ENCODE assay signal across 16 cellular contexts in genomic region chr1:41927118-41927517, GRCh38. TPM values are rescaled to one million over a fixed set of nuclear protein-coding genes. Genes with fewer than 3 reads are reported as not detected.
DNase-seq lines count a peak whose midpoint lies in the region; ATAC-seq and TF ChIP-seq lines count a peak whose summit lies in the region.
"Had no signal": no experiment of that assay in that cellular context is flagged by ENCODE, and none has a peak within 500 bp of the region (broad histone marks: within the 10 kb centered on the region; RNA-seq: fewer than 3 reads in every experiment).

No MANE protein-coding gene starts in this region.

- H3K36me3 Mint-ChIP-seq in activated CD4-positive, alpha-beta T cell treated with anti-CD3 and anti-CD28 coated beads, Interleukin-2, amount 10 ng/mL, durations not matched to agents 24 days and 14 days (ENCODE audit: low read depth) = no peaks in the 10 kb centered on the region
- H3K36me3 Mint-ChIP-seq in activated CD4-positive, alpha-beta T cell treated with anti-CD3 and anti-CD28 coated beads for 36 hours (ENCODE audit: low read depth) = no peaks in the 10 kb centered on the region
- no peaks in the 10 kb centered on the region for H3K36me3 Mint-ChIP-seq in T-helper 17 cell (ENCODE audit: low read depth)
- H3K36me3 Mint-ChIP-seq: CD14-positive monocyte, T-cell had no signal

- intact Hi-C loops in activated CD4-positive, alpha-beta T cell treated with anti-CD3 and anti-CD28 coated beads, Interleukin-2, amount 10 ng/mL, durations not matched to agents 24 days and 14 days (cut with micrococcal nuclease) = no loop called here
- intact Hi-C loops in activated CD4-positive, alpha-beta T cell treated with anti-CD3 and anti-CD28 coated beads for 36 hours (cut with DNase I, micrococcal nuclease) = no loop called here

- H3K27ac Mint-ChIP-seq in activated CD4-positive, alpha-beta T cell treated with anti-CD3 and anti-CD28 coated beads, Interleukin-2, amount 10 ng/mL, durations not matched to agents 24 days and 14 days = no peak overlapping the region
- H3K27ac Mint-ChIP-seq in activated CD4-positive, alpha-beta T cell treated with anti-CD3 and anti-CD28 coated beads for 36 hours = no peak overlapping the region
- H3K27ac Mint-ChIP-seq in T-helper 17 cell = peak overlapping the region; percentile 21
- H3K27ac Mint-ChIP-seq: CD14-positive monocyte, T-cell had no signal

- H3K36me3 ChIP-seq in BE2C = no peaks in the 10 kb centered on the region

- peaks cover 4% of the 10 kb centered on the region for H3K9me3 Mint-ChIP-seq in activated CD4-positive, alpha-beta T cell treated with anti-CD3 and anti-CD28 coated beads, Interleukin-2, amount 10 ng/mL, durations not matched to agents 24 days and 14 days
- H3K9me3 Mint-ChIP-seq in activated CD4-positive, alpha-beta T cell treated with anti-CD3 and anti-CD28 coated beads for 36 hours (ENCODE audit: low read depth) = peaks cover 2% of the 10 kb centered on the region

- no peaks in the 10 kb centered on the region for H3K4me1 Mint-ChIP-seq in activated CD4-positive, alpha-beta T cell treated with anti-CD3 and anti-CD28 coated beads, Interleukin-2, amount 10 ng/mL, durations not matched to agents 24 days and 14 days
- H3K4me1 Mint-ChIP-seq in activated CD4-positive, alpha-beta T cell treated with anti-CD3 and anti-CD28 coated beads for 36 hours = peaks cover 3% of the 10 kb centered on the region
- H3K4me1 Mint-ChIP-seq in T-helper 17 cell = peaks cover 8% of the 10 kb centered on the region
- H3K4me1 Mint-ChIP-seq: CD14-positive monocyte had no signal

- H3K4me3 ChIP-seq in BE2C (ENCODE audit: low read depth, low read length) = no peak overlapping the region
- H3K4me3 ChIP-seq: GM23248, PC-9 had no signal

- CTCF ChIA-PET in activated CD4-positive, alpha-beta T cell treated with anti-CD3 and anti-CD28 coated beads for 36 hours (lab: Charles Lee) = interaction anchor here (0.6 to 1.3 kb wide), 3 partner anchors 11 to 643 kb away, joined by 3 to 5 read pairs (median 4); no protein-coding TSS in a partner anchor

- ATAC-seq in activated CD4-positive, alpha-beta T cell treated with anti-CD3 and anti-CD28 coated beads for 36 hours = no peak
- ATAC-seq in T-helper 17 cell = no peak
- ATAC-seq in GM21576 (IDR thresholded peaks at IDR 0.05; ENCODE audit: unreplicated experiment) = no peak
- ATAC-seq: T-cell had no signal

- H3K4me3 Mint-ChIP-seq in activated CD4-positive, alpha-beta T cell treated with anti-CD3 and anti-CD28 coated beads, Interleukin-2, amount 10 ng/mL, durations not matched to agents 24 days and 14 days = no peak overlapping the region
- H3K4me3 Mint-ChIP-seq in activated CD4-positive, alpha-beta T cell treated with anti-CD3 and anti-CD28 coated beads for 36 hours = no peak overlapping the region
- no peak overlapping the region for H3K4me3 Mint-ChIP-seq in T-helper 17 cell
- H3K4me3 Mint-ChIP-seq: CD14-positive monocyte, T-cell had no signal

- no peaks in the 10 kb centered on the region for H3K4me1 ChIP-seq in BE2C
- H3K4me1 ChIP-seq: Caco-2 had no signal

- no peaks in the 10 kb centered on the region for H3K9me3 ChIP-seq in T-helper 17 cell (ENCODE audit: control insufficient read depth, low read length, poor library complexity, severe bottlenecking)
- H3K9me3 ChIP-seq in BE2C = no peaks in the 10 kb centered on the region
- H3K9me3 ChIP-seq: Caco-2 had no signal

- no peaks in the 10 kb centered on the region for H3K27me3 ChIP-seq in BE2C

- DNase-seq in activated CD4-positive, alpha-beta T cell treated with anti-CD3 and anti-CD28 coated beads, Interleukin-2, amount 10 ng/mL, durations not matched to agents 24 days and 14 days = peak; percentile 50
- no peak for DNase-seq in activated CD4-positive, alpha-beta T cell treated with anti-CD3 and anti-CD28 coated beads for 36 hours
- peak; percentile 99 for DNase-seq in NCI-H748 (lab: John Stamatoyannopoulos, UW; ENCODE audit: unreplicated experiment)
- no peak for DNase-seq in T-helper 17 cell
- no peak for DNase-seq in OCI-M1 (lab: John Stamatoyannopoulos, UW)
- DNase-seq in BE2C = no peak
- no peak for DNase-seq in activated naive CD4-positive, alpha-beta T cell treated with Interleukin-2 at 50 U/mL for 16 hours
- DNase-seq: Caco-2, GM23248, HCEC 1CT, NCI-H2227 treated with DMSO at 0.1 percent for 48 hours, NCI-H524 treated with DMSO at 0.1 percent for 48 hours, PC-9, T-cell had no signal

- POLR2A ChIA-PET in activated CD4-positive, alpha-beta T cell treated with anti-CD3 and anti-CD28 coated beads for 36 hours (lab: Charles Lee) = no interaction called here

- TF ChIP-seq CTCF in BE2C (IDR thresholded peaks at IDR 0.05; ENCODE audit: low read depth, low read length) = no peak

- H3K27me3 Mint-ChIP-seq in activated CD4-positive, alpha-beta T cell treated with anti-CD3 and anti-CD28 coated beads, Interleukin-2, amount 10 ng/mL, durations not matched to agents 24 days and 14 days = peaks cover 32% of the 10 kb centered on the region
- no peaks in the 10 kb centered on the region for H3K27me3 Mint-ChIP-seq in activated CD4-positive, alpha-beta T cell treated with anti-CD3 and anti-CD28 coated beads for 36 hours
- H3K27me3 Mint-ChIP-seq in T-helper 17 cell = no peaks in the 10 kb centered on the region
- H3K27me3 Mint-ChIP-seq: T-cell had no signal

RNA-seq across cellular contexts. Expression of gene HIVEP3, which starts 8.4 kb away (rescaled TPM):
- 70.5 and 73.9 TPM in 2 replicates for total RNA-seq in activated CD4-positive, alpha-beta T cell treated with anti-CD3 and anti-CD28 coated beads, Interleukin-2, amount 10 ng/mL, durations not matched to agents 24 days and 14 days
- total RNA-seq in activated CD4-positive, alpha-beta T cell treated with anti-CD3 and anti-CD28 coated beads for 36 hours = 10 to 100 TPM; 29.4 to 39.6 TPM
- total RNA-seq in T-helper 17 cell = 10 to 100 TPM; 11.1 to 13.9 TPM
- polyA plus RNA-seq in BE2C (2012; ENCODE audit: insufficient read depth, insufficient read length, low read depth) = 3.3 TPM

Comparison
In these comparisons a context has a peak if more than half of its experiments do, and no peak if none do; other contexts are left out.
1. DNase-seq: peak in activated CD4-positive, alpha-beta T cell treated with anti-CD3 and anti-CD28 coated beads, Interleukin-2, amount 10 ng/mL, durations not matched to agents 24 days and 14 days (single experiment) and NCI-H748 (single experiment); none in activated CD4-positive, alpha-beta T cell treated with anti-CD3 and anti-CD28 coated beads for 36 hours (single experiment), T-helper 17 cell (0 of 3), OCI-M1 (single experiment), BE2C (single experiment) and activated naive CD4-positive, alpha-beta T cell treated with Interleukin-2 at 50 U/mL for 16 hours (single experiment).